In the genomic region with DNA sequence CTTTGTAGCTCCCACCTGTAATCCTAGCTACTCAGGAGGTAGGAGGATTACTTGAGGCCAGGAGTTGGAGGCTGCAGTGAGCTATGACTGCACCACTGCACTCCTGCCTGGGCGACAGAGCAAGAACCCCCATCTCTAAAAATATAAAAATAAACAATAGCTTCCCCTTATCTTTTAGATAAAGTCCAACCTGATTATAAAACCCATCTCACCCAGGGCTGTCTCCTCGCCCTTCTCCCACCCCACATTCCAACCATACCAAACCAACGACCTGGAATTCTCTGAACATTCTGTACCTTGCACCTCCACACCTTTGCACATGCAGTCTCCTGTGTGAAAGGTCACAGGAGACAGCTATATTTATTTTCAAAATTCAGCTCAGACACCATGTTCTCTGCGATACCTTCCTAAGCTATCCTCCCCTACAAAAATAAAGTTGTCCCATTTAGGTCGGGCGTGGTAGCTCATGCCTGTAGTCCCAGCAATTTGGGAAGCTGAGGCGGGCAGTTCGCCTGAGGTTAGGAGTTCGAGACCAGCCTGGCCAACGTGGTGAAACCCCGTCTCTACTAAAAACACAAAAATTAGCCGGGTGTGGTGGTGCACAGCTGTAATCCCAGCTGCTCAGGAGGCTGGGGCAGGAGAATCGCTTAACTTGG, we compare ENCODE assay signal across 2 cellular contexts.
A peak's percentile ranks its signal among the peaks of the same experiment; 100 is the strongest.
TF ChIP-seq lines count a peak whose summit lies in the region.

No MANE protein-coding gene starts in this region.

TF ChIP-seq in HCT116, 20 proteins besides CTCF, POLR2A, EP300 and RAD21:
- TF ChIP-seq SRF (IDR thresholded peaks at IDR 0.05; ENCODE audit: low read depth) (no peak), CBX3 (IDR thresholded peaks at IDR 0.05; ENCODE audit: low read depth) (no peak), SP1 (IDR thresholded peaks at IDR 0.05; ENCODE audit: low read depth) (no peak), EZH2phosphoT487 (IDR thresholded peaks at IDR 0.05; ENCODE audit: borderline replicate concordance) (no peak), FOSL1 (IDR thresholded peaks at IDR 0.05; ENCODE audit: low read depth) (no peak), YY1 (IDR thresholded peaks at IDR 0.05; ENCODE audit: extremely low read depth, insufficient replicate concordance, low read depth, low read length) (no peak), POLR2AphosphoS5 (IDR thresholded peaks at IDR 0.05; ENCODE audit: low read depth, low read length) (no peak), SIN3A (IDR thresholded peaks at IDR 0.05; ENCODE audit: low read depth) (no peak), JUND (IDR thresholded peaks at IDR 0.05) (no peak)
- TF ChIP-seq, protein P1, sequence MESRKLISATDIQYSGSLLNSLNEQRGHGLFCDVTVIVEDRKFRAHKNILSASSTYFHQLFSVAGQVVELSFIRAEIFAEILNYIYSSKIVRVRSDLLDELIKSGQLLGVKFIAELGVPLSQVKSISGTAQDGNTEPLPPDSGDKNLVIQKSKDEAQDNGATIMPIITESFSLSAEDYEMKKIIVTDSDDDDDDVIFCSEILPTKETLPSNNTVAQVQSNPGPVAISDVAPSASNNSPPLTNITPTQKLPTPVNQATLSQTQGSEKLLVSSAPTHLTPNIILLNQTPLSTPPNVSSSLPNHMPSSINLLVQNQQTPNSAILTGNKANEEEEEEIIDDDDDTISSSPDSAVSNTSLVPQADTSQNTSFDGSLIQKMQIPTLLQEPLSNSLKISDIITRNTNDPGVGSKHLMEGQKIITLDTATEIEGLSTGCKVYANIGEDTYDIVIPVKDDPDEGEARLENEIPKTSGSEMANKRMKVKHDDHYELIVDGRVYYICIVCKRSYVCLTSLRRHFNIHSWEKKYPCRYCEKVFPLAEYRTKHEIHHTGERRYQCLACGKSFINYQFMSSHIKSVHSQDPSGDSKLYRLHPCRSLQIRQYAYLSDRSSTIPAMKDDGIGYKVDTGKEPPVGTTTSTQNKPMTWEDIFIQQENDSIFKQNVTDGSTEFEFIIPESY (IDR thresholded peaks at IDR 0.05; ENCODE audit: extremely low read depth, insufficient replicate concordance, low read length): no peak

TF ChIP-seq in HepG2, 621 proteins besides CTCF, POLR2A, EP300 and RAD21 (continues in another document):
- TF ChIP-seq JDP2 (CRISPR knock-in tag; IDR thresholded peaks at IDR 0.05; ENCODE audit: borderline replicate concordance) (no peak), ZNF883 (CRISPR knock-in tag; IDR thresholded peaks at IDR 0.05; ENCODE audit: not compliant biosample characterization) (peak; percentile 61), KDM5A (IDR thresholded peaks at IDR 0.05; ENCODE audit: borderline replicate concordance, low read length) (no peak), MBNL3 (CRISPR knock-in tag; conservative IDR thresholded peaks at IDR 0.05) (no peak), ZNF101 (CRISPR knock-in tag; IDR thresholded peaks at IDR 0.05; ENCODE audit: borderline replicate concordance, low read depth) (no peak), TBL1XR1 (IDR thresholded peaks at IDR 0.05; ENCODE audit: borderline replicate concordance, low read length, partially characterized antibody) (no peak), KDM1A (CRISPR knock-in tag; IDR thresholded peaks at IDR 0.05) (peak; percentile 27; the same call in 1 of the 2 replicates), CHD4 (IDR thresholded peaks at IDR 0.05; ENCODE audit: borderline replicate concordance, low read length) (no peak; the same call in 1 of the 2 replicates), FOXK2 (IDR thresholded peaks at IDR 0.05) (no peak), ZMYM2 (CRISPR knock-in tag; IDR thresholded peaks at IDR 0.05) (peak; percentile 93), ZNF841 (CRISPR knock-in tag; IDR thresholded peaks at IDR 0.05; ENCODE audit: borderline replicate concordance) (no peak), ZBTB7B (CRISPR knock-in tag; IDR thresholded peaks at IDR 0.05) (peak; percentile 56; the same call in 1 of the 2 replicates), ZNF878 (CRISPR knock-in tag; IDR thresholded peaks at IDR 0.05) (no peak), HOXD1 (CRISPR knock-in tag; IDR thresholded peaks at IDR 0.05) (no peak), ZNF44 (CRISPR knock-in tag; IDR thresholded peaks at IDR 0.05) (0 out of 2 replicates have a peak, but pooled peaks have one; percentile 35), PITX1 (CRISPR knock-in tag; IDR thresholded peaks at IDR 0.05) (no peak; the same call in 1 of the 2 replicates), HNRNPH1 (optimal IDR thresholded peaks at IDR 0.05; ENCODE audit: low read depth, low read length) (no peak), ISX (CRISPR knock-in tag; conservative IDR thresholded peaks at IDR 0.05) (no peak), PRMT3 (CRISPR knock-in tag; IDR thresholded peaks at IDR 0.05; ENCODE audit: borderline replicate concordance, low read depth) (no peak), ZNF230 (CRISPR knock-in tag; IDR thresholded peaks at IDR 0.05) (no peak), ZNF354B (CRISPR knock-in tag; IDR thresholded peaks at IDR 0.05) (no peak), NONO (IDR thresholded peaks at IDR 0.05) (no peak), NONO (CRISPR knock-in tag; conservative IDR thresholded peaks at IDR 0.05) (no peak; the same call in 1 of the 2 replicates), ZNF317 (CRISPR knock-in tag; IDR thresholded peaks at IDR 0.05) (no peak), ZNF496 (CRISPR knock-in tag; IDR thresholded peaks at IDR 0.05; ENCODE audit: insufficient replicate concordance) (no peak), CREB1 (IDR thresholded peaks at IDR 0.05) (no peak), CREB1 (CRISPR knock-in tag; IDR thresholded peaks at IDR 0.05) (no peak), ZNF670 (CRISPR knock-in tag; IDR thresholded peaks at IDR 0.05; ENCODE audit: borderline replicate concordance) (no peak), PHF21A (CRISPR knock-in tag; IDR thresholded peaks at IDR 0.05) (peak; percentile 86; the same call in 1 of the 2 replicates), NCOA2 (CRISPR knock-in tag; IDR thresholded peaks at IDR 0.05) (peak; percentile 71), ZNF558 (CRISPR knock-in tag; IDR thresholded peaks at IDR 0.05; ENCODE audit: borderline replicate concordance) (peak; percentile 65; the same call in 1 of the 2 replicates), DNMT1 (CRISPR knock-in tag; IDR thresholded peaks at IDR 0.05) (no peak), ATF1 (CRISPR knock-in tag; IDR thresholded peaks at IDR 0.05) (no peak), MXD4 (CRISPR knock-in tag; IDR thresholded peaks at IDR 0.05) (no peak), POLR2G (IDR thresholded peaks at IDR 0.05; ENCODE audit: low read depth, low read length) (no peak), RFX5 (IDR thresholded peaks at IDR 0.05; ENCODE audit: low read depth, low read length) (no peak), HMG20A (CRISPR knock-in tag; IDR thresholded peaks at IDR 0.05; ENCODE audit: borderline replicate concordance) (no peak), ZNF224 (CRISPR knock-in tag; IDR thresholded peaks at IDR 0.05) (no peak), MATR3 (CRISPR knock-in tag; IDR thresholded peaks at IDR 0.05) (no peak), ZNF776 (CRISPR knock-in tag; IDR thresholded peaks at IDR 0.05) (no peak), ZNF564 (CRISPR knock-in tag; IDR thresholded peaks at IDR 0.05) (no peak), REL (CRISPR knock-in tag; conservative IDR thresholded peaks at IDR 0.05) (no peak), HNF4G (IDR thresholded peaks at IDR 0.05; ENCODE audit: borderline replicate concordance, low read depth, low read length) (peak; percentile 93), HNF4G (CRISPR knock-in tag; IDR thresholded peaks at IDR 0.05; ENCODE audit: borderline replicate concordance, low read depth) (no peak; the same call in 1 of the 2 replicates), ZNF678 (CRISPR knock-in tag; IDR thresholded peaks at IDR 0.05) (no peak)
- TF ChIP-seq, protein P2, sequence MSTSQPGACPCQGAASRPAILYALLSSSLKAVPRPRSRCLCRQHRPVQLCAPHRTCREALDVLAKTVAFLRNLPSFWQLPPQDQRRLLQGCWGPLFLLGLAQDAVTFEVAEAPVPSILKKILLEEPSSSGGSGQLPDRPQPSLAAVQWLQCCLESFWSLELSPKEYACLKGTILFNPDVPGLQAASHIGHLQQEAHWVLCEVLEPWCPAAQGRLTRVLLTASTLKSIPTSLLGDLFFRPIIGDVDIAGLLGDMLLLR (CRISPR knock-in tag; IDR thresholded peaks at IDR 0.05): 0 out of 2 replicates have a peak, but pooled peaks have one; percentile 47
- TF ChIP-seq, protein P3, sequence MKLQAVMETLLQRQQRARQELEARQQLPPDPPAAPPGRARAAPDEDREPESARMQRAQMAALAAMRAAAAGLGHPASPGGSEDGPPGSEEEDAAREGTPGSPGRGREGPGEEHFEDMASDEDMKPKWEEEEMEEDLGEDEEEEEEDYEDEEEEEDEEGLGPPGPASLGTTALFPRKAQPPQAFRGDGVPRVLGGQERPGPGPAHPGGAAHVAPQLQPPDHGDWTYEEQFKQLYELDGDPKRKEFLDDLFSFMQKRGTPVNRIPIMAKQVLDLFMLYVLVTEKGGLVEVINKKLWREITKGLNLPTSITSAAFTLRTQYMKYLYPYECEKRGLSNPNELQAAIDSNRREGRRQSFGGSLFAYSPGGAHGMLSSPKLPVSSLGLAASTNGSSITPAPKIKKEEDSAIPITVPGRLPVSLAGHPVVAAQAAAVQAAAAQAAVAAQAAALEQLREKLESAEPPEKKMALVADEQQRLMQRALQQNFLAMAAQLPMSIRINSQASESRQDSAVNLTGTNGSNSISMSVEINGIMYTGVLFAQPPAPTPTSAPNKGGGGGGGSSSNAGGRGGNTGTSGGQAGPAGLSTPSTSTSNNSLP (IDR thresholded peaks at IDR 0.05; ENCODE audit: low read depth, low read length): 0 out of 2 replicates have a peak, but pooled peaks have one; percentile 53
- TF ChIP-seq, protein P4, sequence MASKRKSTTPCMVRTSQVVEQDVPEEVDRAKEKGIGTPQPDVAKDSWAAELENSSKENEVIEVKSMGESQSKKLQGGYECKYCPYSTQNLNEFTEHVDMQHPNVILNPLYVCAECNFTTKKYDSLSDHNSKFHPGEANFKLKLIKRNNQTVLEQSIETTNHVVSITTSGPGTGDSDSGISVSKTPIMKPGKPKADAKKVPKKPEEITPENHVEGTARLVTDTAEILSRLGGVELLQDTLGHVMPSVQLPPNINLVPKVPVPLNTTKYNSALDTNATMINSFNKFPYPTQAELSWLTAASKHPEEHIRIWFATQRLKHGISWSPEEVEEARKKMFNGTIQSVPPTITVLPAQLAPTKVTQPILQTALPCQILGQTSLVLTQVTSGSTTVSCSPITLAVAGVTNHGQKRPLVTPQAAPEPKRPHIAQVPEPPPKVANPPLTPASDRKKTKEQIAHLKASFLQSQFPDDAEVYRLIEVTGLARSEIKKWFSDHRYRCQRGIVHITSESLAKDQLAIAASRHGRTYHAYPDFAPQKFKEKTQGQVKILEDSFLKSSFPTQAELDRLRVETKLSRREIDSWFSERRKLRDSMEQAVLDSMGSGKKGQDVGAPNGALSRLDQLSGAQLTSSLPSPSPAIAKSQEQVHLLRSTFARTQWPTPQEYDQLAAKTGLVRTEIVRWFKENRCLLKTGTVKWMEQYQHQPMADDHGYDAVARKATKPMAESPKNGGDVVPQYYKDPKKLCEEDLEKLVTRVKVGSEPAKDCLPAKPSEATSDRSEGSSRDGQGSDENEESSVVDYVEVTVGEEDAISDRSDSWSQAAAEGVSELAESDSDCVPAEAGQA (IDR thresholded peaks at IDR 0.05; ENCODE audit: low read depth): no peak
- TF ChIP-seq, protein P4 (CRISPR knock-in tag; IDR thresholded peaks at IDR 0.05; ENCODE audit: borderline replicate concordance): no peak
- TF ChIP-seq, protein P5, sequence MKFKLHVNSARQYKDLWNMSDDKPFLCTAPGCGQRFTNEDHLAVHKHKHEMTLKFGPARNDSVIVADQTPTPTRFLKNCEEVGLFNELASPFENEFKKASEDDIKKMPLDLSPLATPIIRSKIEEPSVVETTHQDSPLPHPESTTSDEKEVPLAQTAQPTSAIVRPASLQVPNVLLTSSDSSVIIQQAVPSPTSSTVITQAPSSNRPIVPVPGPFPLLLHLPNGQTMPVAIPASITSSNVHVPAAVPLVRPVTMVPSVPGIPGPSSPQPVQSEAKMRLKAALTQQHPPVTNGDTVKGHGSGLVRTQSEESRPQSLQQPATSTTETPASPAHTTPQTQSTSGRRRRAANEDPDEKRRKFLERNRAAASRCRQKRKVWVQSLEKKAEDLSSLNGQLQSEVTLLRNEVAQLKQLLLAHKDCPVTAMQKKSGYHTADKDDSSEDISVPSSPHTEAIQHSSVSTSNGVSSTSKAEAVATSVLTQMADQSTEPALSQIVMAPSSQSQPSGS (CRISPR knock-in tag; IDR thresholded peaks at IDR 0.05): 0 out of 2 replicates have a peak, but pooled peaks have one; percentile 53
- TF ChIP-seq, protein P6, sequence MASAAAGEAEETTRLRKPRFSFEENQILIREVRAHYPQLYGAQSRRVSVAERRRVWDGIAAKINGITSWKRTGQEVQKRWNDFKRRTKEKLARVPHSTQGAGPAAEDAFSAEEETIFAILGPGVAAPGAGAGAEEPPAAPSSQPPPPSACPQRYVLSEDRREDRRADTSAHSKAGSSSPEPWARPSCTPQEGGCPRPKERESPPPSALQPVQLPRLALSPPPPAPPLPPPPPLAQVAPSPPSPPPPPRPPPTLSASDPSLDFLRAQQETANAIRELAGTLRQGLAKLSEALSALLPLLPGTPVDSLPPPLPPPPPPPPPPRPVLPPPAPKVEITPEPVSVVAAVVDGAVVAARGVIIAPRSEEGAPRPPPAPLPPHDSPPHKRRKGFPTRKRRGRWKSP (CRISPR knock-in tag; IDR thresholded peaks at IDR 0.05): no peak
